9 cellular contexts compared by ENCODE assay signal in genomic region chr4:127604949-127605709, GRCh38. TPM values are rescaled to one million over a fixed set of nuclear protein-coding genes. Genes with fewer than 3 reads are reported as not detected.
DNase-seq lines count a peak whose midpoint lies in the region; ATAC-seq and TF ChIP-seq lines count a peak whose summit lies in the region.
"Had no signal": no experiment of that assay in that cellular context is flagged by ENCODE, and none has a peak within 500 bp of the region (broad histone marks: within the 10 kb centered on the region; RNA-seq: fewer than 3 reads in every experiment).

No MANE protein-coding gene starts in this region.

- H3K9me3 ChIP-seq in heart right ventricle (no peaks in the 10 kb centered on the region), OCI-LY1 (ENCODE audit: low read length) (no peaks in the 10 kb centered on the region)

- H3K27me3 ChIP-seq in heart right ventricle: peaks cover 0 to 24% (median 7%) of the 10 kb centered on the region in 7 donors
- no peaks in the 10 kb centered on the region for H3K27me3 ChIP-seq in OCI-LY1 (ENCODE audit: insufficient read depth, low read length)

- no peaks in the 10 kb centered on the region for H4K20me1 ChIP-seq in OCI-LY1 (ENCODE audit: insufficient read depth, low read length)

- TF ChIP-seq CTCF in heart right ventricle (IDR thresholded peaks at IDR 0.05) (peak in 8 of 9 donors; percentile 42 to 72 (median 60)), OCI-LY1 (IDR thresholded peaks at IDR 0.05; ENCODE audit: low read length) (peak; percentile 47; the same call in 1 of the 2 replicates), epithelial cell of esophagus (IDR thresholded peaks at IDR 0.05; ENCODE audit: insufficient read depth, low read depth, low read length, missing control alignments) (peak; percentile 29), osteocyte (IDR thresholded peaks at IDR 0.05) (peak; percentile 66)

- no peak overlapping the region for H3K27ac Mint-ChIP-seq in osteocyte (ENCODE audit: unreplicated experiment)
- H3K27ac Mint-ChIP-seq: activated naive CD4-positive, alpha-beta T cell treated with anti-CD3 and anti-CD28 coated beads, Interleukin-2, amount 50 U/mL, for 24 hours had no signal

- intact Hi-C loops in heart right ventricle (cut with DNase I): loop anchor here (1.0 to 5.0 kb wide), 5 partner anchors 126 to 132 kb away; partner anchors contain the start of gene SLC25A31 (in 6 of the 10)
- intact Hi-C loops in left cardiac atrium (cut with DNase I): loop anchor here (1.0 to 5.0 kb wide), 2 partner anchors 127 kb away; partner anchors contain the start of gene SLC25A31 (in 1 of the 2)

- H3K27me3 Mint-ChIP-seq in osteocyte (ENCODE audit: unreplicated experiment): peaks cover 40% of the 10 kb centered on the region

- H3K4me1 ChIP-seq in heart right ventricle (no peaks in the 10 kb centered on the region), OCI-LY1 (ENCODE audit: insufficient read depth, low read length, severe bottlenecking) (no peaks in the 10 kb centered on the region)

- H3K4me2 ChIP-seq in OCI-LY1 (ENCODE audit: low read length): no peak overlapping the region

- no peak overlapping the region for H3K4me3 ChIP-seq in heart right ventricle
- H3K4me3 ChIP-seq in OCI-LY1 (ENCODE audit: low read depth, low read length, poor library complexity, severe bottlenecking): no peak overlapping the region
- no peak overlapping the region for H3K4me3 ChIP-seq in epithelial cell of esophagus (ENCODE audit: low read length)

- H3K36me3 ChIP-seq in heart right ventricle: no peaks in the 10 kb centered on the region
- no peaks in the 10 kb centered on the region for H3K36me3 ChIP-seq in OCI-LY1 (ENCODE audit: insufficient read depth, low read length)

- WGBS in heart right ventricle, 2 donors: 14 to 15% methylated on average over 6 of the region's 6 CpGs

- H3K9me3 Mint-ChIP-seq in osteocyte (ENCODE audit: unreplicated experiment): no peaks in the 10 kb centered on the region
- H3K9me3 Mint-ChIP-seq: activated naive CD4-positive, alpha-beta T cell treated with anti-CD3 and anti-CD28 coated beads, Interleukin-2, amount 50 U/mL, for 24 hours had no signal

- H3K9me2 ChIP-seq in OCI-LY1 (ENCODE audit: low read depth, low read length): no peaks in the 10 kb centered on the region

- H3K79me2 ChIP-seq in OCI-LY1 (ENCODE audit: insufficient read depth, low read length): no peaks in the 10 kb centered on the region

- ATAC-seq in heart right ventricle (no peak), left cardiac atrium (no peak), HG02852 (IDR thresholded peaks at IDR 0.05; ENCODE audit: unreplicated experiment) (no peak), GM21737 (IDR thresholded peaks at IDR 0.05; ENCODE audit: unreplicated experiment) (no peak)

- H3K36me3 Mint-ChIP-seq in osteocyte (ENCODE audit: unreplicated experiment): no peaks in the 10 kb centered on the region
- H3K36me3 Mint-ChIP-seq: activated naive CD4-positive, alpha-beta T cell treated with anti-CD3 and anti-CD28 coated beads, Interleukin-2, amount 50 U/mL, for 24 hours had no signal

- H3K27ac ChIP-seq in heart right ventricle (no peak overlapping the region), OCI-LY1 (ENCODE audit: low read depth, low read length, poor library complexity, severe bottlenecking) (no peak overlapping the region)

- no peak overlapping the region for H2AFZ ChIP-seq in OCI-LY1 (ENCODE audit: low read length)

- DNase-seq in heart right ventricle: no peak
- no peak for DNase-seq in left cardiac atrium
- DNase-seq in epithelial cell of esophagus (ENCODE audit: low read depth): peak; percentile 52
- no peak for DNase-seq in osteocyte (ENCODE audit: extremely low spot score, unreplicated experiment)
- no peak for DNase-seq in cerebellar nuclear complex (lab: John Stamatoyannopoulos, UW)

- H3K4me1 Mint-ChIP-seq in osteocyte (ENCODE audit: unreplicated experiment): peaks cover 3% of the 10 kb centered on the region
- H3K4me1 Mint-ChIP-seq: activated naive CD4-positive, alpha-beta T cell treated with anti-CD3 and anti-CD28 coated beads, Interleukin-2, amount 50 U/mL, for 24 hours had no signal

- H3F3A ChIP-seq in OCI-LY1 (ENCODE audit: insufficient read depth, low read length): 0 out of 2 replicates have a peak, but pooled peaks cover 3% of the 10 kb centered on the region

- H3K4me3 Mint-ChIP-seq in osteocyte (ENCODE audit: unreplicated experiment): no peak overlapping the region
- H3K4me3 Mint-ChIP-seq: activated naive CD4-positive, alpha-beta T cell treated with anti-CD3 and anti-CD28 coated beads, Interleukin-2, amount 50 U/mL, for 24 hours had no signal

- H3K9ac ChIP-seq in OCI-LY1 (ENCODE audit: low read length): no peak overlapping the region

RNA-seq across cellular contexts. Expression of gene INTU, which starts 27.6 kb away (rescaled TPM):
- total RNA-seq in heart right ventricle: 1 to 10 TPM; 3.0 to 6.9 (median 4.5) TPM
- 1 to 10 TPM; 1.3 to 8.9 TPM for polyA plus RNA-seq in heart right ventricle
- 1 to 10 TPM; 5.3 to 5.6 TPM for total RNA-seq in left cardiac atrium
- total RNA-seq in osteocyte: 5.3 and 6.0 TPM in 2 replicates
